Comparison of ENCODE assay signal across 2 cellular contexts in the genomic region with DNA sequence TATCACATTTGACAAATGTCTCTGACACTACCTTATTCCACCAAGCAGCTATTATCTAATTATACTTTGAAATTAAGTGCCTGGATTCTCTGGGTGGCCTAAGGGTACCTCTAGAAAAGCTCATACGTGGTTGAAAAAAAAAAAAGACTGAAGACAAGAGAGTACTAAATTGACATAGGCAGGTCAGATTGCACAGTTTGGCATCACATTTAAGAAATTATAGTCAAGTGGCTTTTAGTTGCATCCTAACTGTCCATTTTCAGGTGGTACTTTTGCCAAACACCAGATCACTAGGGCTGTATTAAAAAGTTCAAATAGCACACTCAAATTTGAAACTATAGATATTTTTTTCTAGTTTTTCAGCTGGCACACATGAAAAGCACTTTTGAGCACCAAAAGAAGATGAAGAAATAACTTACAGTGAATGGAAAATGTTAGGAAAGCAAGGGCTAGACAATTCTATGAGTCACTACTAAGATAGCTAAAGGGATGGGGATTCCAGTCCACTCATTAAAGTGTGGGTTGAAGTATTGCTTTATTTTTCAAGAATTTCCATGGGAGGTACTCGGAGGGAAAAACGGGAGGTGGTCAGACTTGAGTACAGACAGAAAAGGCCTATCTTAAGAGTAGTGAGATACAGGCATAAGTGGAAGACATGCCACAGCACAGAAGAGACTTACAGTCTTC.
TF ChIP-seq lines count a peak whose summit lies in the region.

No MANE protein-coding gene starts in this region.

TF ChIP-seq in A549, 52 proteins besides CTCF, POLR2A, EP300 and RAD21 (continued from another document):
- TF ChIP-seq, protein P1, sequence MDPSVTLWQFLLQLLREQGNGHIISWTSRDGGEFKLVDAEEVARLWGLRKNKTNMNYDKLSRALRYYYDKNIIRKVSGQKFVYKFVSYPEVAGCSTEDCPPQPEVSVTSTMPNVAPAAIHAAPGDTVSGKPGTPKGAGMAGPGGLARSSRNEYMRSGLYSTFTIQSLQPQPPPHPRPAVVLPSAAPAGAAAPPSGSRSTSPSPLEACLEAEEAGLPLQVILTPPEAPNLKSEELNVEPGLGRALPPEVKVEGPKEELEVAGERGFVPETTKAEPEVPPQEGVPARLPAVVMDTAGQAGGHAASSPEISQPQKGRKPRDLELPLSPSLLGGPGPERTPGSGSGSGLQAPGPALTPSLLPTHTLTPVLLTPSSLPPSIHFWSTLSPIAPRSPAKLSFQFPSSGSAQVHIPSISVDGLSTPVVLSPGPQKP (IDR thresholded peaks at IDR 0.05; ENCODE audit: low read depth, low read length) = no peak
- peak; percentile 73 for TF ChIP-seq FOSL2 (IDR thresholded peaks at IDR 0.05)
- TF ChIP-seq FOSL2 (CRISPR knock-in tag; IDR thresholded peaks at IDR 0.05) = peak; percentile 93
- TF ChIP-seq, protein P2, sequence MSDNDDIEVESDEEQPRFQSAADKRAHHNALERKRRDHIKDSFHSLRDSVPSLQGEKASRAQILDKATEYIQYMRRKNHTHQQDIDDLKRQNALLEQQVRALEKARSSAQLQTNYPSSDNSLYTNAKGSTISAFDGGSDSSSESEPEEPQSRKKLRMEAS (IDR thresholded peaks at IDR 0.05) = peak; percentile 48; the same call in 1 of the 2 replicates
- peak; percentile 38 to 71; a peak in 1 of 5 replicates for TF ChIP-seq JUN (IDR thresholded peaks at IDR 0.05)
- peak; percentile 86; the same call in 1 of the 2 replicates for TF ChIP-seq GATA3 (IDR thresholded peaks at IDR 0.05; ENCODE audit: borderline replicate concordance)
- no peak for TF ChIP-seq FOXS1 (CRISPR knock-in tag; IDR thresholded peaks at IDR 0.05)
- TF ChIP-seq MAZ (IDR thresholded peaks at IDR 0.05; ENCODE audit: borderline replicate concordance, low read depth, low read length) = no peak

TF ChIP-seq in WTC11, 78 proteins besides CTCF, POLR2A, EP300 and RAD21 (continued from another document):
- TF ChIP-seq, protein P3, sequence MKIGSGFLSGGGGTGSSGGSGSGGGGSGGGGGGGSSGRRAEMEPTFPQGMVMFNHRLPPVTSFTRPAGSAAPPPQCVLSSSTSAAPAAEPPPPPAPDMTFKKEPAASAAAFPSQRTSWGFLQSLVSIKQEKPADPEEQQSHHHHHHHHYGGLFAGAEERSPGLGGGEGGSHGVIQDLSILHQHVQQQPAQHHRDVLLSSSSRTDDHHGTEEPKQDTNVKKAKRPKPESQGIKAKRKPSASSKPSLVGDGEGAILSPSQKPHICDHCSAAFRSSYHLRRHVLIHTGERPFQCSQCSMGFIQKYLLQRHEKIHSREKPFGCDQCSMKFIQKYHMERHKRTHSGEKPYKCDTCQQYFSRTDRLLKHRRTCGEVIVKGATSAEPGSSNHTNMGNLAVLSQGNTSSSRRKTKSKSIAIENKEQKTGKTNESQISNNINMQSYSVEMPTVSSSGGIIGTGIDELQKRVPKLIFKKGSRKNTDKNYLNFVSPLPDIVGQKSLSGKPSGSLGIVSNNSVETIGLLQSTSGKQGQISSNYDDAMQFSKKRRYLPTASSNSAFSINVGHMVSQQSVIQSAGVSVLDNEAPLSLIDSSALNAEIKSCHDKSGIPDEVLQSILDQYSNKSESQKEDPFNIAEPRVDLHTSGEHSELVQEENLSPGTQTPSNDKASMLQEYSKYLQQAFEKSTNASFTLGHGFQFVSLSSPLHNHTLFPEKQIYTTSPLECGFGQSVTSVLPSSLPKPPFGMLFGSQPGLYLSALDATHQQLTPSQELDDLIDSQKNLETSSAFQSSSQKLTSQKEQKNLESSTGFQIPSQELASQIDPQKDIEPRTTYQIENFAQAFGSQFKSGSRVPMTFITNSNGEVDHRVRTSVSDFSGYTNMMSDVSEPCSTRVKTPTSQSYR (CRISPR knock-in tag; IDR thresholded peaks at IDR 0.05) = no peak
- TF ChIP-seq, protein P4, sequence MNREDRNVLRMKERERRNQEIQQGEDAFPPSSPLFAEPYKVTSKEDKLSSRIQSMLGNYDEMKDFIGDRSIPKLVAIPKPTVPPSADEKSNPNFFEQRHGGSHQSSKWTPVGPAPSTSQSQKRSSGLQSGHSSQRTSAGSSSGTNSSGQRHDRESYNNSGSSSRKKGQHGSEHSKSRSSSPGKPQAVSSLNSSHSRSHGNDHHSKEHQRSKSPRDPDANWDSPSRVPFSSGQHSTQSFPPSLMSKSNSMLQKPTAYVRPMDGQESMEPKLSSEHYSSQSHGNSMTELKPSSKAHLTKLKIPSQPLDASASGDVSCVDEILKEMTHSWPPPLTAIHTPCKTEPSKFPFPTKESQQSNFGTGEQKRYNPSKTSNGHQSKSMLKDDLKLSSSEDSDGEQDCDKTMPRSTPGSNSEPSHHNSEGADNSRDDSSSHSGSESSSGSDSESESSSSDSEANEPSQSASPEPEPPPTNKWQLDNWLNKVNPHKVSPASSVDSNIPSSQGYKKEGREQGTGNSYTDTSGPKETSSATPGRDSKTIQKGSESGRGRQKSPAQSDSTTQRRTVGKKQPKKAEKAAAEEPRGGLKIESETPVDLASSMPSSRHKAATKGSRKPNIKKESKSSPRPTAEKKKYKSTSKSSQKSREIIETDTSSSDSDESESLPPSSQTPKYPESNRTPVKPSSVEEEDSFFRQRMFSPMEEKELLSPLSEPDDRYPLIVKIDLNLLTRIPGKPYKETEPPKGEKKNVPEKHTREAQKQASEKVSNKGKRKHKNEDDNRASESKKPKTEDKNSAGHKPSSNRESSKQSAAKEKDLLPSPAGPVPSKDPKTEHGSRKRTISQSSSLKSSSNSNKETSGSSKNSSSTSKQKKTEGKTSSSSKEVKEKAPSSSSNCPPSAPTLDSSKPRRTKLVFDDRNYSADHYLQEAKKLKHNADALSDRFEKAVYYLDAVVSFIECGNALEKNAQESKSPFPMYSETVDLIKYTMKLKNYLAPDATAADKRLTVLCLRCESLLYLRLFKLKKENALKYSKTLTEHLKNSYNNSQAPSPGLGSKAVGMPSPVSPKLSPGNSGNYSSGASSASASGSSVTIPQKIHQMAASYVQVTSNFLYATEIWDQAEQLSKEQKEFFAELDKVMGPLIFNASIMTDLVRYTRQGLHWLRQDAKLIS (CRISPR knock-in tag; IDR thresholded peaks at IDR 0.05; ENCODE audit: borderline replicate concordance) = no peak
- TF ChIP-seq MXD4 (CRISPR knock-in tag; IDR thresholded peaks at IDR 0.05; ENCODE audit: borderline replicate concordance) = no peak
- no peak for TF ChIP-seq CREM (CRISPR knock-in tag; IDR thresholded peaks at IDR 0.05)
- TF ChIP-seq, protein P5, sequence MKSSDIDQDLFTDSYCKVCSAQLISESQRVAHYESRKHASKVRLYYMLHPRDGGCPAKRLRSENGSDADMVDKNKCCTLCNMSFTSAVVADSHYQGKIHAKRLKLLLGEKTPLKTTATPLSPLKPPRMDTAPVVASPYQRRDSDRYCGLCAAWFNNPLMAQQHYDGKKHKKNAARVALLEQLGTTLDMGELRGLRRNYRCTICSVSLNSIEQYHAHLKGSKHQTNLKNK (CRISPR knock-in tag; IDR thresholded peaks at IDR 0.05) = no peak
